In genomic region chrX:52563105-52563504, GRCh38 we compare ENCODE assay signal across 9 cellular contexts. TPM values are rescaled to one million over a fixed set of nuclear protein-coding genes. Genes with fewer than 3 reads are reported as not detected.
"Had no signal": no experiment of that assay in that cellular context is flagged by ENCODE, and none has a peak within 500 bp of the region (broad histone marks: within the 10 kb centered on the region; RNA-seq: fewer than 3 reads in every experiment).

No MANE protein-coding gene starts in this region.

- FAIRE-seq: G401.6, GM12878, GM12891, GM12892, GM18507, GM19239 had no signal

- H3K4me3 ChIP-seq: GM12878 had no signal

- DNase-seq: GDM1, GF-D8 had no signal

RNA-seq across cellular contexts. Expression of gene XAGE1B, which starts 46.2 kb away (rescaled TPM):
- total RNA-seq: G401, GM12878 had no signal
- polyA plus RNA-seq: GM12878 had no signal
